12 cellular contexts compared by ENCODE assay signal in the genomic region with DNA sequence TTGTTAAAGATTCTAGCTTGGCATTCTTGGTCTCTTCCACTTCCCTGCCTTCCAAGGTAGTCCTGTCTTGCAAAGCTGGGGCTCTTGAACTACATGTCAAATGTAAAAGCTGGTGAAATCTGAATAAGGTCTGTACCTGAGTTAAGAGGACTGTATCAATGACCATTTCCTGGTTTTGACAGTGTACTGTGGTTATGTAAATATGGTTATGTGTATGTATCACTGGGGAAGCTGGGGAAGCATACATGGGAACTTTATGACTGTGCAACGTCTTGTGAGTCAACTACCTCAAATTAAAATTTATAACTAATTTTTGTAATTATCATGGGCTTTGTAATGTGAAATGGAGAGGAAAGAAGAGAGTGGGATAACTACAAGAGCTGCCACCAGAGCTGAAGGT.
DNase-seq lines count a peak whose midpoint lies in the region; ATAC-seq and TF ChIP-seq lines count a peak whose summit lies in the region.
"Had no signal": no experiment of that assay in that cellular context is flagged by ENCODE, and none has a peak within 500 bp of the region (broad histone marks: within the 10 kb centered on the region; RNA-seq: fewer than 3 reads in every experiment).

No MANE protein-coding gene starts in this region.

- H3K4me2 ChIP-seq in hepatocyte: no peak overlapping the region

- H4K20me1 ChIP-seq in hepatocyte (ENCODE audit: insufficient read depth, poor library complexity, severe bottlenecking): no peaks in the 10 kb centered on the region

- H3K9me2 ChIP-seq in hepatocyte (replicated peaks; ENCODE audit: insufficient read depth): no peaks in the 10 kb centered on the region

- H3K79me2 ChIP-seq in hepatocyte: no peaks in the 10 kb centered on the region

- H2AFZ ChIP-seq in hepatocyte: no peak overlapping the region

- H3K27ac ChIP-seq in hepatocyte: no peak overlapping the region

- no peak overlapping the region for H3K4me3 ChIP-seq in GM12864 (ENCODE audit: low read depth, low read length)
- H3K4me3 ChIP-seq in hepatocyte: no peak overlapping the region

- H3K4me1 ChIP-seq in hepatocyte (ENCODE audit: insufficient read depth): peaks cover 11% of the 10 kb centered on the region

- no peak for TF ChIP-seq CTCF in GM12864 (IDR thresholded peaks at IDR 0.05; ENCODE audit: low read depth, low read length, missing control alignments)
- no peak for TF ChIP-seq CTCF in hepatocyte (IDR thresholded peaks at IDR 0.05; ENCODE audit: poor library complexity)

- ATAC-seq in GM19328 (IDR thresholded peaks at IDR 0.05; ENCODE audit: unreplicated experiment) (peak; percentile 97), HG02623 (IDR thresholded peaks at IDR 0.05; ENCODE audit: unreplicated experiment) (peak; percentile 96), HG03378 (IDR thresholded peaks at IDR 0.05; ENCODE audit: unreplicated experiment) (peak; percentile 99), SK-N-SH treated with all-trans-retinoic acid at 6 μM for 48 hours (no peak)

- no peaks in the 10 kb centered on the region for H3K9me3 ChIP-seq in hepatocyte (ENCODE audit: low read depth)

- peak; percentile 16 for DNase-seq in GM12864 (ENCODE audit: low read depth)
- no peak for DNase-seq in AML-193 (lab: John Stamatoyannopoulos, UW)
- DNase-seq in NCI-H446 treated with DMSO at 0.1 percent for 48 hours (lab: John Stamatoyannopoulos, UW): no peak
- no peak for DNase-seq in hepatocyte (ENCODE audit: low spot score)
- DNase-seq: cortex of kidney; NCI-H2081 treated with DMSO at 0.1 percent for 48 hours; stimulated activated CD4-positive, alpha-beta T cell treated with anti-CD3 and anti-CD28 coated beads, Interleukin-15, amount 100 ng/mL, for 24 hours; T-helper 1 cell had no signal

- no peaks in the 10 kb centered on the region for H3K27me3 ChIP-seq in hepatocyte

- 52% methylated on average over 1 of the region's 1 CpG for WGBS in hepatocyte (ENCODE audit: low lambda C conversion rate, missing lambda C conversion rate)

- H3K36me3 ChIP-seq in hepatocyte (replicated peaks; ENCODE audit: insufficient read depth, low read depth): no peaks in the 10 kb centered on the region

TF ChIP-seq in SK-N-SH treated with all-trans-retinoic acid at 6 μM for 48 hours, 23 proteins besides CTCF, POLR2A, EP300 and RAD21:
- TF ChIP-seq TCF4 (CRISPR knock-in tag; IDR thresholded peaks at IDR 0.05; ENCODE audit: borderline replicate concordance) (no peak), ZNF8 (CRISPR knock-in tag; IDR thresholded peaks at IDR 0.05) (no peak), BACH2 (CRISPR knock-in tag; IDR thresholded peaks at IDR 0.05; ENCODE audit: borderline replicate concordance) (no peak), SNAI2 (CRISPR knock-in tag; IDR thresholded peaks at IDR 0.05) (no peak), CSDC2 (CRISPR knock-in tag; IDR thresholded peaks at IDR 0.05) (no peak), ZNF565 (CRISPR knock-in tag; conservative IDR thresholded peaks at IDR 0.05; ENCODE audit: low read depth) (no peak), PPARA (CRISPR knock-in tag; IDR thresholded peaks at IDR 0.05; ENCODE audit: borderline replicate concordance) (no peak)
- TF ChIP-seq, protein P1, sequence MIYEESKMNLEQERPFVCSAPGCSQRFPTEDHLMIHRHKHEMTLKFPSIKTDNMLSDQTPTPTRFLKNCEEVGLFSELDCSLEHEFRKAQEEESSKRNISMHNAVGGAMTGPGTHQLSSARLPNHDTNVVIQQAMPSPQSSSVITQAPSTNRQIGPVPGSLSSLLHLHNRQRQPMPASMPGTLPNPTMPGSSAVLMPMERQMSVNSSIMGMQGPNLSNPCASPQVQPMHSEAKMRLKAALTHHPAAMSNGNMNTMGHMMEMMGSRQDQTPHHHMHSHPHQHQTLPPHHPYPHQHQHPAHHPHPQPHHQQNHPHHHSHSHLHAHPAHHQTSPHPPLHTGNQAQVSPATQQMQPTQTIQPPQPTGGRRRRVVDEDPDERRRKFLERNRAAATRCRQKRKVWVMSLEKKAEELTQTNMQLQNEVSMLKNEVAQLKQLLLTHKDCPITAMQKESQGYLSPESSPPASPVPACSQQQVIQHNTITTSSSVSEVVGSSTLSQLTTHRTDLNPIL (CRISPR knock-in tag; IDR thresholded peaks at IDR 0.05; ENCODE audit: low read depth): no peak
